Comparison of ENCODE assay signal across 8 cellular contexts in genomic region chr11:16613401-16614381, GRCh38.
DNase-seq lines count a peak whose midpoint lies in the region; ATAC-seq and TF ChIP-seq lines count a peak whose summit lies in the region.

No MANE protein-coding gene starts in this region.

- H3K36me3 ChIP-seq in PC-9 (ENCODE audit: low read depth) (no peaks in the 10 kb centered on the region), gastroesophageal sphincter (no peaks in the 10 kb centered on the region), neuron (ENCODE audit: insufficient read depth, low read length) (no peaks in the 10 kb centered on the region), thymus (ENCODE audit: control insufficient read depth, insufficient read depth) (no peaks in the 10 kb centered on the region)

- peak; percentile 96 for ATAC-seq in gastroesophageal sphincter

- intact Hi-C loops in PC-9 (cut with micrococcal nuclease; ENCODE audit: unreplicated experiment), result loop anchor here (1.0 to 5.0 kb wide), 3 partner anchors 963 to 1511 kb away; no protein-coding TSS in a partner anchor

- 5 to 12% methylated on average over 14 to 33 of the region's 74 CpGs for WGBS in gastroesophageal sphincter (ENCODE audit: low coverage in 1 of 2), 2 donors
- 2% methylated on average over 74 of the region's 74 CpGs for WGBS in thymus

- H3K79me2 ChIP-seq in PC-9 (ENCODE audit: low read depth), result no peaks in the 10 kb centered on the region

- H3K9me3 ChIP-seq in PC-9 (ENCODE audit: insufficient read depth, low read depth) (no peaks in the 10 kb centered on the region), gastroesophageal sphincter (no peaks in the 10 kb centered on the region), neuron (ENCODE audit: low read length) (no peaks in the 10 kb centered on the region), thymus (ENCODE audit: control insufficient read depth) (no peaks in the 10 kb centered on the region)

- TF ChIP-seq EP300 in gastroesophageal sphincter (IDR thresholded peaks at IDR 0.05), result no peak

- H3K27ac ChIP-seq in PC-9 (no peak overlapping the region), gastroesophageal sphincter (peak overlapping the region in 2 of 4 donors; percentile 32 to 36), thymus (ENCODE audit: low read depth) (no peak overlapping the region)

- TF ChIP-seq POLR2A in gastroesophageal sphincter (IDR thresholded peaks at IDR 0.05), result no peak

- H3K9me2 ChIP-seq in PC-9 (ENCODE audit: insufficient read depth), result no peaks in the 10 kb centered on the region

- peak overlapping the region; percentile 54 for H3K4me3 ChIP-seq in PC-9
- peak overlapping the region in 1 of 2 donors; percentile 48 for H3K4me3 ChIP-seq in gastroesophageal sphincter
- H3K4me3 ChIP-seq in neuron (ENCODE audit: low read length), result peak overlapping the region; percentile 51
- H3K4me3 ChIP-seq in thymus (ENCODE audit: low read length), result peak overlapping the region; percentile 22

- no peaks in the 10 kb centered on the region for H3F3A ChIP-seq in PC-9 (ENCODE audit: insufficient read depth, low read depth)

- H2AFZ ChIP-seq in PC-9 (peak overlapping the region; percentile 84), neuron (ENCODE audit: low read depth, low read length) (peak overlapping the region; percentile 75)

- POLR2A ChIA-PET in PC-9 (lab: Charles Lee; ENCODE audit: unreplicated experiment), result no interaction called here

- CTCF ChIA-PET in PC-9 (lab: Charles Lee), result interaction anchor here (0.6 to 1.0 kb wide), 4 partner anchors 12 to 1513 kb away, joined by 3 read pairs; no protein-coding TSS in a partner anchor

- H3K4me2 ChIP-seq in PC-9, result peak overlapping the region; percentile 84

- TF ChIP-seq CTCF in PC-9 (conservative IDR thresholded peaks at IDR 0.05) (peak; percentile 77), gastroesophageal sphincter (IDR thresholded peaks at IDR 0.05) (peak; percentile 65 to 93 (median 79))

- H3K27me3 ChIP-seq in PC-9 (ENCODE audit: insufficient read depth, low read depth) (no peaks in the 10 kb centered on the region), gastroesophageal sphincter (peaks cover 100% of the 10 kb centered on the region), neuron (ENCODE audit: insufficient read depth, low read length) (peaks cover 56% of the 10 kb centered on the region), thymus (ENCODE audit: control insufficient read depth, insufficient read depth) (peaks cover 62% of the 10 kb centered on the region)

- H3K4me1 ChIP-seq in PC-9 (replicated peaks; ENCODE audit: insufficient read depth) (no peaks in the 10 kb centered on the region), gastroesophageal sphincter (peaks cover 0 to 22% (median 10%) of the 10 kb centered on the region in 3 donors), neuron (ENCODE audit: insufficient read depth, low read length) (peaks cover 25% of the 10 kb centered on the region), thymus (ENCODE audit: control insufficient read depth, insufficient read depth, low read length) (no peaks in the 10 kb centered on the region)

- no TSS peak for BruUV-seq in PC-9 (replicated peaks; lab: Mats Ljungman, UMichigan)

- DNase-seq in ELR (ENCODE audit: low read depth), result peak; percentile 85
- DNase-seq in GOT3 (lab: John Stamatoyannopoulos, UW), result peak; percentile 25
- peak; percentile 70 for DNase-seq in KG1 (lab: John Stamatoyannopoulos, UW)
- DNase-seq in PC-9, result peak; percentile 51 to 74
- DNase-seq in activated naive CD4-positive, alpha-beta T cell treated with Interleukin-2 at 50 U/mL for 16 hours, result peak; percentile 69

- no peaks in the 10 kb centered on the region for H4K20me1 ChIP-seq in PC-9 (ENCODE audit: insufficient read depth)

Comparison
In these comparisons a context has a peak if more than half of its experiments do, and no peak if none do; other contexts are left out.
1. DNase-seq: peak in every context shown above with its lines; median percentile 85 in ELR; 70 in KG1; 69 in activated naive CD4-positive, alpha-beta T cell treated with Interleukin-2 at 50 U/mL for 16 hours; 62 in PC-9; 25 in GOT3.